ENCODE assay signal across 9 cellular contexts in the genomic region with DNA sequence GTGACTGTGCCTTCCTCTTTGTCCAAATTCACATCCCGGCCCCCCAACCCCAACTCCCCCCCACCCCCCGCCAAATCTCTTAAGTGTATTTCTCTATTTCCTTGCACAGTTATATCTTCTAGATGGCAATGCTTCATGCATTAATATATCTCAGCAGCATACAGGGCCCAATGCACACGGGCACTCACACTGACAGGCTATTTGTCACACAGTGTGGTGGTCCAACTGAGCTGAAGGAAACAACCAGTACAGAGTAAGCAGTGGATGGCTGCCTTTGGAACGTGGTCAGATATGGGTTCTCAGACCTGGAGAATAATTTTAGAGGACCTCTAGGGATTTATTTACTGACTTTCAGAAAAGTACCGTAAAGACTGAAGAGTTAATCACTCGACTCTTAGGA. TPM values are rescaled to one million over a fixed set of nuclear protein-coding genes. Genes with fewer than 3 reads are reported as not detected.
A peak's percentile ranks its signal among the peaks of the same experiment; 100 is the strongest.
DNase-seq lines count a peak whose midpoint lies in the region; ATAC-seq and TF ChIP-seq lines count a peak whose summit lies in the region.
"Had no signal": no experiment of that assay in that cellular context is flagged by ENCODE, and none has a peak within 500 bp of the region (broad histone marks: within the 10 kb centered on the region; RNA-seq: fewer than 3 reads in every experiment).

No MANE protein-coding gene starts in this region.

- H3K4me3 Mint-ChIP-seq in GM23338 = no peak overlapping the region

- ATAC-seq in GM23338 (peak; percentile 25), gastroesophageal sphincter (no peak), GM18520 (IDR thresholded peaks at IDR 0.05; ENCODE audit: unreplicated experiment) (no peak), HG03280 (IDR thresholded peaks at IDR 0.05; ENCODE audit: unreplicated experiment) (no peak)
- no peak for ATAC-seq in activated CD4-positive, CD25-positive, alpha-beta regulatory T cell treated with anti-CD3 and anti-CD28 coated beads, Interleukin-2, amount 50 U/mL, for 24 hours

- 7 to 60% methylated on average over 1 to 4 of the region's 6 CpGs for WGBS in gastroesophageal sphincter (ENCODE audit: low coverage in 1 of 2), 2 donors
- WGBS in smooth muscle cell (ENCODE audit: low lambda C conversion rate) = 19% methylated on average over 6 of the region's 6 CpGs

- TF ChIP-seq EP300 in gastroesophageal sphincter (IDR thresholded peaks at IDR 0.05) = no peak

- no peaks in the 10 kb centered on the region; the same call in 2 of the 3 replicates for H3K9me3 Mint-ChIP-seq in GM23338

- H3K9ac ChIP-seq in SK-N-MC (ENCODE audit: insufficient read length) (peak overlapping the region; percentile 89), smooth muscle cell (ENCODE audit: low read depth) (peak overlapping the region; percentile 86)

- peaks cover 5% of the 10 kb centered on the region for H3K9me2 ChIP-seq in GM23338 (ENCODE audit: insufficient read depth)

- H3K79me2 ChIP-seq in GM23338 (replicated peaks; ENCODE audit: insufficient read depth) = peaks cover 7% of the 10 kb centered on the region
- H3K79me2 ChIP-seq in smooth muscle cell (ENCODE audit: low read depth) = peaks cover 37% of the 10 kb centered on the region

- peaks cover 2% of the 10 kb centered on the region for H3K27me3 Mint-ChIP-seq in GM23338 (ENCODE audit: insufficient read depth, low read depth, poor library complexity)

- H3K27ac ChIP-seq in GM23338 (ENCODE audit: low read depth) (no peak overlapping the region), SK-N-MC (no peak overlapping the region), gastroesophageal sphincter (peak overlapping the region; percentile 76 to 91 (median 86)), smooth muscle cell (ENCODE audit: low read depth) (no peak overlapping the region)

- H3K4me3 ChIP-seq in GM23338 (peak overlapping the region; percentile 86), SK-N-MC (peak overlapping the region; percentile 93), gastroesophageal sphincter (peak overlapping the region; percentile 77 to 84), smooth muscle cell (peak overlapping the region; percentile 92)

- H3K9me3 ChIP-seq in SK-N-MC (ENCODE audit: low read depth, low read length) = no peaks in the 10 kb centered on the region
- H3K9me3 ChIP-seq in gastroesophageal sphincter = no peaks in the 10 kb centered on the region
- no peaks in the 10 kb centered on the region for H3K9me3 ChIP-seq in smooth muscle cell (replicated peaks; ENCODE audit: low read depth)

- DNase-seq in GM23338 (ENCODE audit: low spot score) = no peak
- no peak for DNase-seq in SK-N-MC (ENCODE audit: low read depth, low spot score)
- no peak for DNase-seq in smooth muscle cell (lab: John Stamatoyannopoulos, UW; ENCODE audit: unreplicated experiment)
- DNase-seq in SW480 (ENCODE audit: low spot score) = no peak

- peaks cover 4% of the 10 kb centered on the region; the same call in 1 of the 3 replicates for H3K36me3 Mint-ChIP-seq in GM23338 (ENCODE audit: low read depth)

- H3K36me3 ChIP-seq in GM23338 (ENCODE audit: insufficient read depth) (no peaks in the 10 kb centered on the region), SK-N-MC (ENCODE audit: insufficient read depth, low read length) (peaks cover 11% of the 10 kb centered on the region; the same call in 1 of the 2 replicates), gastroesophageal sphincter (peaks cover 0 to 14% of the 10 kb centered on the region in 2 donors), smooth muscle cell (ENCODE audit: low read depth) (no peaks in the 10 kb centered on the region)

- H2AFZ ChIP-seq in GM23338 = no peak overlapping the region
- no peak overlapping the region for H2AFZ ChIP-seq in smooth muscle cell (ENCODE audit: low read depth)

- H3F3A ChIP-seq in GM23338 (replicated peaks; ENCODE audit: low read depth) (no peaks in the 10 kb centered on the region), smooth muscle cell (ENCODE audit: low read depth) (no peaks in the 10 kb centered on the region)

- H4K20me1 ChIP-seq in GM23338 (replicated peaks; ENCODE audit: insufficient read depth) (no peaks in the 10 kb centered on the region), smooth muscle cell (ENCODE audit: low read depth) (peaks cover 6% of the 10 kb centered on the region)

- peaks cover 14% of the 10 kb centered on the region for H3K4me1 Mint-ChIP-seq in GM23338

- H3K27ac Mint-ChIP-seq in GM23338 = peak overlapping the region; percentile 89; the same call in 1 of the 2 replicates

- H3K4me1 ChIP-seq in GM23338 (ENCODE audit: insufficient read depth) (peaks cover 4% of the 10 kb centered on the region; the same call in 1 of the 2 replicates), gastroesophageal sphincter (peaks cover 3 to 28% (median 5%) of the 10 kb centered on the region in 3 donors), smooth muscle cell (ENCODE audit: low read depth) (peaks cover 8% of the 10 kb centered on the region)

- TF ChIP-seq POLR2A in gastroesophageal sphincter (IDR thresholded peaks at IDR 0.05) = no peak

- peak overlapping the region; percentile 82 for H3K4me2 ChIP-seq in GM23338
- H3K4me2 ChIP-seq in smooth muscle cell = peak overlapping the region; percentile 88

- no peak for TF ChIP-seq CTCF in GM23338 (conservative IDR thresholded peaks at IDR 0.05; ENCODE audit: low read depth in 2 of 2)
- TF ChIP-seq CTCF in gastroesophageal sphincter (IDR thresholded peaks at IDR 0.05) = no peak
- no peak for TF ChIP-seq CTCF in smooth muscle cell (IDR thresholded peaks at IDR 0.05; ENCODE audit: borderline replicate concordance, insufficient read depth, poor library complexity, severe bottlenecking)

- no peaks in the 10 kb centered on the region for H3K27me3 ChIP-seq in GM23338 (ENCODE audit: insufficient read depth)
- peaks cover 4% of the 10 kb centered on the region for H3K27me3 ChIP-seq in gastroesophageal sphincter
- H3K27me3 ChIP-seq in smooth muscle cell (ENCODE audit: low read depth) = no peaks in the 10 kb centered on the region

TF ChIP-seq in GM23338, 12 proteins besides CTCF, POLR2A, EP300 and RAD21 (continues in another document):
- no peak for TF ChIP-seq CREB1 (CRISPR knock-in tag; IDR thresholded peaks at IDR 0.05; ENCODE audit: low read depth)
- TF ChIP-seq, protein P1, sequence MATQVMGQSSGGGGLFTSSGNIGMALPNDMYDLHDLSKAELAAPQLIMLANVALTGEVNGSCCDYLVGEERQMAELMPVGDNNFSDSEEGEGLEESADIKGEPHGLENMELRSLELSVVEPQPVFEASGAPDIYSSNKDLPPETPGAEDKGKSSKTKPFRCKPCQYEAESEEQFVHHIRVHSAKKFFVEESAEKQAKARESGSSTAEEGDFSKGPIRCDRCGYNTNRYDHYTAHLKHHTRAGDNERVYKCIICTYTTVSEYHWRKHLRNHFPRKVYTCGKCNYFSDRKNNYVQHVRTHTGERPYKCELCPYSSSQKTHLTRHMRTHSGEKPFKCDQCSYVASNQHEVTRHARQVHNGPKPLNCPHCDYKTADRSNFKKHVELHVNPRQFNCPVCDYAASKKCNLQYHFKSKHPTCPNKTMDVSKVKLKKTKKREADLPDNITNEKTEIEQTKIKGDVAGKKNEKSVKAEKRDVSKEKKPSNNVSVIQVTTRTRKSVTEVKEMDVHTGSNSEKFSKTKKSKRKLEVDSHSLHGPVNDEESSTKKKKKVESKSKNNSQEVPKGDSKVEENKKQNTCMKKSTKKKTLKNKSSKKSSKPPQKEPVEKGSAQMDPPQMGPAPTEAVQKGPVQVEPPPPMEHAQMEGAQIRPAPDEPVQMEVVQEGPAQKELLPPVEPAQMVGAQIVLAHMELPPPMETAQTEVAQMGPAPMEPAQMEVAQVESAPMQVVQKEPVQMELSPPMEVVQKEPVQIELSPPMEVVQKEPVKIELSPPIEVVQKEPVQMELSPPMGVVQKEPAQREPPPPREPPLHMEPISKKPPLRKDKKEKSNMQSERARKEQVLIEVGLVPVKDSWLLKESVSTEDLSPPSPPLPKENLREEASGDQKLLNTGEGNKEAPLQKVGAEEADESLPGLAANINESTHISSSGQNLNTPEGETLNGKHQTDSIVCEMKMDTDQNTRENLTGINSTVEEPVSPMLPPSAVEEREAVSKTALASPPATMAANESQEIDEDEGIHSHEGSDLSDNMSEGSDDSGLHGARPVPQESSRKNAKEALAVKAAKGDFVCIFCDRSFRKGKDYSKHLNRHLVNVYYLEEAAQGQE (IDR thresholded peaks at IDR 0.05; ENCODE audit: unreplicated experiment) = no peak
- TF ChIP-seq, protein P2, sequence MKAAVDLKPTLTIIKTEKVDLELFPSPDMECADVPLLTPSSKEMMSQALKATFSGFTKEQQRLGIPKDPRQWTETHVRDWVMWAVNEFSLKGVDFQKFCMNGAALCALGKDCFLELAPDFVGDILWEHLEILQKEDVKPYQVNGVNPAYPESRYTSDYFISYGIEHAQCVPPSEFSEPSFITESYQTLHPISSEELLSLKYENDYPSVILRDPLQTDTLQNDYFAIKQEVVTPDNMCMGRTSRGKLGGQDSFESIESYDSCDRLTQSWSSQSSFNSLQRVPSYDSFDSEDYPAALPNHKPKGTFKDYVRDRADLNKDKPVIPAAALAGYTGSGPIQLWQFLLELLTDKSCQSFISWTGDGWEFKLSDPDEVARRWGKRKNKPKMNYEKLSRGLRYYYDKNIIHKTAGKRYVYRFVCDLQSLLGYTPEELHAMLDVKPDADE (IDR thresholded peaks at IDR 0.05) = no peak
- no peak for TF ChIP-seq EZH2phosphoT487 (IDR thresholded peaks at IDR 0.05; ENCODE audit: unreplicated experiment)

RNA-seq across cellular contexts. Expression of a gene that starts 0.7 kb away (rescaled TPM):
- total RNA-seq in GM23338 (2014; rRNA removed; shearing (Covaris generic)) = 22.2 and 30.3 TPM in 2 replicates
- 11.1 and 13.4 TPM in 2 replicates for polyA plus RNA-seq in GM23338 (2016; fragmentation: Nextera tagmentation; extraction: Ambion mirVana)
- total RNA-seq in gastroesophageal sphincter = 10 to 100 TPM; 30.2 to 48.6 (median 38.8) TPM
- total RNA-seq in smooth muscle cell = 34.2 and 44.6 TPM in 2 replicates
- polyA plus RNA-seq in smooth muscle cell = 18.5 and 20.2 TPM in 2 replicates

RNA-seq across cellular contexts. Expression of a gene that starts 34.5 kb away (rescaled TPM):
- total RNA-seq in GM23338 (2014; rRNA removed; shearing (Covaris generic)) = not detected in 2 replicates
- polyA plus RNA-seq in GM23338 (2016; fragmentation: Nextera tagmentation; extraction: Ambion mirVana) (not detected in 2 replicates), smooth muscle cell (not detected in 2 replicates)
- total RNA-seq in gastroesophageal sphincter (not detected), smooth muscle cell (not detected in 2 replicates)
- total RNA-seq: T-helper 1 cell treated with Interleukin-12 subunit alpha and Interleukin-12 subunit beta and Interleukin-4 antibody, amounts not matched to agents 30 ng/mL and 1 ng/mL, for 36 hours had no signal

Comparison
In these comparisons a context has a peak if more than half of its experiments do, and no peak if none do; other contexts are left out.
1. H3K27ac ChIP-seq: peak in gastroesophageal sphincter (4 of 4); none in GM23338 (single experiment), SK-N-MC (single experiment) and smooth muscle cell (single experiment).
2. Peak in every context shown above with its lines, with median percentiles within 50 percentile points of each other: H3K4me3 ChIP-seq.